In the genomic region with DNA sequence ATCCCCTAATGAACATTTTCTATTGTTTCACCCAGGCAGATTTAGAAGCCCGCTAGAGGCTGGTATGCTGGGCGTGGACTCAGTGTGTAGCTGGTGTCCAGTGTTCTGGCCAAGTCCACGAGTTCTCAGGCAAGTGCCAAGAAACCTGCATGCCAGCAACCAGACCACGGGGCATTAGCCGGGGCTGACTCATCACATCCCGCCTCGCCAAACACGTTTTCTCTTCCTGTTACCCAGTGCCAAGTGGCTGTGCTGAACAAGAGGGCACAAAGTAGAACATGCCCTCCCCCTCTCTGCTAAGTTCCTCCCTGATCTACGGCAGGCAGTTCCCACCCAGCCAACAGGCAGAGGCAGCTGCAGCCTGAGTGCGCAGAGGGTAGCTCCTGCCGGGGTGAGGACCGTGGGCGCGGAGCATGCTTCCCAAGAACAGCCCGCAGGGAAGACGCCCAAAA, we compare ENCODE assay signal across 9 cellular contexts. TPM values are rescaled to one million over a fixed set of nuclear protein-coding genes. Genes with fewer than 3 reads are reported as not detected.
DNase-seq lines count a peak whose midpoint lies in the region; TF ChIP-seq lines count a peak whose summit lies in the region.
"Had no signal": no experiment of that assay in that cellular context is flagged by ENCODE, and none has a peak within 500 bp of the region (broad histone marks: within the 10 kb centered on the region; RNA-seq: fewer than 3 reads in every experiment).

No MANE protein-coding gene starts in this region.

- peak; percentile 5 for DNase-seq in GF-D8 (lab: John Stamatoyannopoulos, UW)
- DNase-seq in NCI-H69 (lab: John Stamatoyannopoulos, UW), result peak; percentile 4
- peak; percentile 94 for DNase-seq in coronary artery (ENCODE audit: low spot score)
- peak; percentile 96 to 100 for DNase-seq in lung microvascular endothelial cell (ENCODE audit: low read depth in 2 of 2)
- DNase-seq in ureter (ENCODE audit: low spot score), result peak; percentile 95
- DNase-seq in NCI-H2171 (lab: John Stamatoyannopoulos, UW), result no peak
- no peak for DNase-seq in NCI-H1930 (lab: John Stamatoyannopoulos, UW)
- DNase-seq in NCI-H1417 treated with DMSO at 0.1 percent for 48 hours (lab: John Stamatoyannopoulos, UW), result no peak

- H3K27ac ChIP-seq in coronary artery, result peak overlapping the region; percentile 29 to 83

- TF ChIP-seq CTCF in coronary artery (IDR thresholded peaks at IDR 0.05), result no peak

- H3K4me3 ChIP-seq in coronary artery, result peak overlapping the region; percentile 41
- H3K4me3 ChIP-seq: K562 had no signal

RNA-seq across cellular contexts. Expression of a gene that starts 29.6 kb away (rescaled TPM):
- 1.3 and 2.6 TPM in 2 replicates for total RNA-seq in lung microvascular endothelial cell
- total RNA-seq in ureter, result 7.8 TPM

Comparison
In these comparisons a context has a peak if more than half of its experiments do, and no peak if none do; other contexts are left out.
1. DNase-seq: peak in GF-D8 (single experiment), NCI-H69 (single experiment), coronary artery (single experiment), lung microvascular endothelial cell (2 of 2) and ureter (single experiment); none in NCI-H2171 (single experiment), NCI-H1930 (0 of 2) and NCI-H1417 treated with DMSO at 0.1 percent for 48 hours (single experiment).